Comparison of ENCODE assay signal across 1 cellular context in the genomic region with DNA sequence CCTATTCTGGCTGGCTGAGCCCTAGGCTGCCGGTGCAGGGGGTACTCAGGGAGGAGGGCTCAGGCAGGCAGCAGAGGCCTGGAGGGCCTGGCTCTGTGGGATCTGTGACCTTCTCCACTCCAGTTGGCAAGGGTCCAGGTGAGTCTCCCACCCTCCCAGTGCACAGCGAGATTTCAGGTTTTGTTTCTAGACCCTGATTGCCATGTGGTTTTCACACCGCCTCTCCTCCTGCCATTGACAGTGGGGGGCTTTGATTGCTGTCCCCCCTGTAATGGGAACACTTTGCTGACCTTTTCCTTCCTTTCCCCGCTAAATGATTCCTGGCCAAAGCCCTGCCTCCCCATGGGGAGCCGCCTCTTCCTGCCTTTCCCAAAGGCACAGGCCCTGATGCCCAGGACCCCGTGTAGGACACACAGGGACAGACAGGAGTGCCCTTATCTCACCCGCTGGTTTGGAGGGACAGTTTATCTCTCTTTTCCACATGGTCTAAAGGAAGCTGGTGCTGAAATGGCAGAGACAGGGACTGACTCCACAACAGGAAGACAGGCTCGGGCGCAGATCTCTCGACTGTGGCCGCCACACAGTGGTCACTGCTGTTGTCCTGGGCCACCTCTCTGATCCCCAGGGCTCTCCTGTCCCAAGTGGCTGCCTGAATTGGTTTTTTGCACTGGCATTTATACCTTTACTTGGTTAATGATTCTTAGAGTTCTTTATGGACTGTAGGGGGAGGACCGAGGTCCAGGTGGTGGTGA.
TF ChIP-seq lines count a peak whose summit lies in the region.

No MANE protein-coding gene starts in this region.

TF ChIP-seq in WTC11, 78 proteins besides CTCF, POLR2A, EP300 and RAD21 (continued from another document):
- TF ChIP-seq, protein P1, sequence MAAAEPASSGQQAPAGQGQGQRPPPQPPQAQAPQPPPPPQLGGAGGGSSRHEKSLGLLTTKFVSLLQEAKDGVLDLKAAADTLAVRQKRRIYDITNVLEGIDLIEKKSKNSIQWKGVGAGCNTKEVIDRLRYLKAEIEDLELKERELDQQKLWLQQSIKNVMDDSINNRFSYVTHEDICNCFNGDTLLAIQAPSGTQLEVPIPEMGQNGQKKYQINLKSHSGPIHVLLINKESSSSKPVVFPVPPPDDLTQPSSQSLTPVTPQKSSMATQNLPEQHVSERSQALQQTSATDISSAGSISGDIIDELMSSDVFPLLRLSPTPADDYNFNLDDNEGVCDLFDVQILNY (CRISPR knock-in tag; IDR thresholded peaks at IDR 0.05): no peak
